8 cellular contexts compared by ENCODE assay signal in genomic region chr2:207711750-207712487, GRCh38. TPM values are rescaled to one million over a fixed set of nuclear protein-coding genes. Genes with fewer than 3 reads are reported as not detected.
DNase-seq lines count a peak whose midpoint lies in the region; ATAC-seq, FAIRE-seq and TF ChIP-seq lines count a peak whose summit lies in the region.

No MANE protein-coding gene starts in this region.

- H3K27me3 ChIP-seq in HUES64 (ENCODE audit: insufficient read depth, low read length): no peaks in the 10 kb centered on the region
- no peaks in the 10 kb centered on the region for H3K27me3 ChIP-seq in WERI-Rb-1 (ENCODE audit: insufficient read depth, low read depth, severe bottlenecking)
- no peaks in the 10 kb centered on the region; a peak in 1 of 5 replicates for H3K27me3 ChIP-seq in HepG2 (ENCODE audit: control insufficient read depth in 1 of 2, insufficient read depth in 2 of 2, low read length in 2 of 2)

- H3K4me2 ChIP-seq in HepG2 (ENCODE audit: low read depth, low read length): peak overlapping the region; percentile 87

- no peak for TF ChIP-seq POLR2A in HepG2 (IDR thresholded peaks at IDR 0.05; ENCODE audit: insufficient read depth in 1 of 2, low read depth in 2 of 2, low read length in 2 of 2)

- peaks cover 39% of the 10 kb centered on the region for H3K79me2 ChIP-seq in HepG2 (ENCODE audit: insufficient read depth, low read length)

- POLR2A ChIA-PET in HepG2 (lab: Yijun Ruan, JAX): interaction anchor here (0.8 to 5.2 kb wide), 36 partner anchors 10 to 554 kb away, joined by 3 to 67 read pairs (median 5); partner anchors contain the start of genes CREB1, FZD5, IDH1 and KLF7

- 0 out of 2 replicates have a peak, but pooled peaks have one; percentile 21 for TF ChIP-seq RAD21 in HepG2 (CRISPR knock-in tag; IDR thresholded peaks at IDR 0.05)

- TF ChIP-seq CTCF in WERI-Rb-1 (IDR thresholded peaks at IDR 0.05; ENCODE audit: low read depth, low read length) (no peak), HepG2 (CRISPR knock-in tag; IDR thresholded peaks at IDR 0.05) (no peak)

- peaks cover 8% of the 10 kb centered on the region; the same call in 1 of the 2 replicates for H4K20me1 ChIP-seq in HepG2 (ENCODE audit: insufficient read depth, low read length)

- H3K9me3 ChIP-seq in HUES64 (ENCODE audit: insufficient read depth, low read depth, low read length) (no peaks in the 10 kb centered on the region), WERI-Rb-1 (ENCODE audit: severe bottlenecking) (no peaks in the 10 kb centered on the region), HepG2 (ENCODE audit: low read length) (no peaks in the 10 kb centered on the region)

- CTCF ChIA-PET in HepG2 (lab: Yijun Ruan, JAX; ENCODE audit: low intra/inter-chr PET ratio, low total read pairs): interaction anchor here (0.9 to 1.1 kb wide), 2 partner anchors 22 to 87 kb away, joined by 3 read pairs; partner anchors contain the start of gene METTL21A

- peak overlapping the region; percentile 93 for H3K4me3 ChIP-seq in HUES64 (ENCODE audit: low read length)
- H3K4me3 ChIP-seq in WERI-Rb-1 (ENCODE audit: low read depth, low read length): peak overlapping the region; percentile 62
- peak overlapping the region; percentile 83 to 97 (median 86) for H3K4me3 ChIP-seq in HepG2 (replicated peaks in 1 of 3; ENCODE audit: insufficient read depth in 1 of 3, low read depth in 2 of 3, low read length in 3 of 3)

- H2AFZ ChIP-seq in HepG2 (ENCODE audit: low read length): no peak overlapping the region

- H3K36me3 ChIP-seq in HUES64 (ENCODE audit: insufficient read depth, low read length): peaks cover 4% of the 10 kb centered on the region; the same call in 1 of the 2 replicates
- no peaks in the 10 kb centered on the region for H3K36me3 ChIP-seq in WERI-Rb-1
- no peaks in the 10 kb centered on the region; a peak in 2 of 5 replicates for H3K36me3 ChIP-seq in HepG2 (replicated peaks in 1 of 2; ENCODE audit: control insufficient read depth in 1 of 2, insufficient read depth in 2 of 2, low read length in 2 of 2)

- no peak for TF ChIP-seq EP300 in HepG2 (IDR thresholded peaks at IDR 0.05; ENCODE audit: low read depth in 2 of 2, low read length in 2 of 2)
- TF ChIP-seq EP300 in HepG2 (CRISPR knock-in tag; IDR thresholded peaks at IDR 0.05; ENCODE audit: borderline replicate concordance): no peak

- H3K27ac ChIP-seq in HUES64 (ENCODE audit: low read depth, low read length) (peak overlapping the region; percentile 92), WERI-Rb-1 (peak overlapping the region; percentile 78), HepG2 (ENCODE audit: extremely low read length, insufficient read depth, low read length) (peak overlapping the region; percentile 80)

- BruUV-seq in HepG2 (replicated peaks; lab: Mats Ljungman, UMichigan): no TSS peak

- H3K9ac ChIP-seq in HUES64 (ENCODE audit: low read depth, low read length): peak overlapping the region; percentile 81
- H3K9ac ChIP-seq in HepG2 (ENCODE audit: insufficient read depth, low read depth, low read length): peak overlapping the region; percentile 88

- whole genome bisulfite sequencing in HUES64: under 1% methylated on average over 65 of the region's 67 CpGs
- WGBS in HepG2 (ENCODE audit: low lambda C conversion rate): under 1% methylated on average over 25 of the region's 67 CpGs

- intact Hi-C loops in HepG2 (cut with micrococcal nuclease; ENCODE audit: unreplicated experiment): loop anchor here (1.0 to 2.0 kb wide), 4 partner anchors 22 to 183 kb away; partner anchors contain the start of genes CREB1 and METTL21A

- ATAC-seq in GM21526 (IDR thresholded peaks at IDR 0.05; ENCODE audit: low FRiP score, unreplicated experiment) (peak; percentile 23), HepG2 (peak; percentile 33)

- in situ Hi-C loops in HepG2 (cut with HindIII; ENCODE audit: extremely low pct_ligation_motif_present, low pct_unique_long_range_greater_than_20kb): loop anchor here (5.0 to 25.0 kb wide), 2 partner anchors 85 to 550 kb away; partner anchors contain the start of genes IDH1, METTL21A and PIKFYVE

- DNase-seq in EH (ENCODE audit: low read depth) (peak; percentile 65), WERI-Rb-1 (peak; percentile 34), cerebellar cortex (ENCODE audit: low spot score) (peak; percentile 14), HepG2 (ENCODE audit: low spot score) (no peak), NCI-H1092 (lab: John Stamatoyannopoulos, UW) (no peak)
- DNase-seq in stimulated activated CD4-positive, alpha-beta T cell treated with anti-CD3 and anti-CD28 coated beads, Interleukin-4, amount 100 ng/mL, for 48 hours (ENCODE audit: low read depth in 2 of 2): peak; percentile 33 to 34

- no peak for FAIRE-seq in HepG2 (lab: Jason Lieb, UNC)

- H3K4me1 ChIP-seq in HUES64 (ENCODE audit: insufficient read depth, low read length) (peaks cover 12% of the 10 kb centered on the region), HepG2 (ENCODE audit: insufficient read depth, low read length) (peaks cover 31% of the 10 kb centered on the region)

TF ChIP-seq in HepG2, 621 proteins besides CTCF, POLR2A, EP300 and RAD21 (continues in another document):
- peak; percentile 52; the same call in 1 of the 2 replicates for TF ChIP-seq MTERF4 (CRISPR knock-in tag; IDR thresholded peaks at IDR 0.05)
- peak; percentile 47; the same call in 1 of the 2 replicates for TF ChIP-seq NFKB2 (CRISPR knock-in tag; IDR thresholded peaks at IDR 0.05; ENCODE audit: borderline replicate concordance)

RNA-seq across cellular contexts. Expression of gene CCNYL1, which starts 0.5 kb away (rescaled TPM):
- polyA plus RNA-seq in HUES64 (2013, experiment 1 of 2): 29.6 TPM
- 28.7 TPM for polyA plus RNA-seq in HUES64 (2013, experiment 2 of 2)
- 12.5 and 20.2 TPM in 2 replicates for total RNA-seq in HepG2 (2016; rRNA removed; fragmentation: Illumina TruSeq; extraction: Trizol)
- total RNA-seq in HepG2 (2016; cell fraction: cytosol; rRNA removed; fragmentation: Illumina TruSeq; extraction: Trizol; ENCODE audit: low read depth): 27.0 and 29.5 TPM in 2 replicates
- total RNA-seq in HepG2 (2016; cell fraction: insoluble cytoplasmic fraction; rRNA removed; fragmentation: Illumina TruSeq; extraction: Trizol): 10.0 and 17.8 TPM in 2 replicates
- total RNA-seq in HepG2 (2016; cell fraction: membrane; rRNA removed; fragmentation: Illumina TruSeq; extraction: Trizol): 33.7 and 38.3 TPM in 2 replicates
- total RNA-seq in HepG2 (2016; cell fraction: nucleus; rRNA removed; fragmentation: Illumina TruSeq; extraction: Trizol): 16.4 and 19.2 TPM in 2 replicates
- polyA plus RNA-seq in HepG2 (2011; rRNA removed): 13.8 and 16.2 TPM in 2 replicates
- polyA plus RNA-seq in HepG2 (2011; cell fraction: cytosol; rRNA removed): 6.9 and 11.0 TPM in 2 replicates
- 9.8 and 10.3 TPM in 2 replicates for polyA plus RNA-seq in HepG2 (2011; cell fraction: nucleus; rRNA removed)
- 17.2 and 21.4 TPM in 2 replicates for polyA plus RNA-seq in HepG2 (2012)
- 43.2 and 48.7 TPM in 2 replicates for polyA plus RNA-seq in HepG2 (2016; cell fraction: cytosol; fragmentation: Illumina TruSeq; extraction: Trizol; ENCODE audit: low read depth)
- 35.4 and 41.7 TPM in 2 replicates for polyA plus RNA-seq in HepG2 (2016; cell fraction: insoluble cytoplasmic fraction; fragmentation: Illumina TruSeq; extraction: Trizol; ENCODE audit: low read depth)
- 77.8 and 84.1 TPM in 2 replicates for polyA plus RNA-seq in HepG2 (2016; cell fraction: membrane; fragmentation: Illumina TruSeq; extraction: Trizol; ENCODE audit: low read depth)
- polyA plus RNA-seq in HepG2 (2016; cell fraction: nucleus; fragmentation: Illumina TruSeq; extraction: Trizol; ENCODE audit: insufficient read depth, low read depth): 34.4 and 39.4 TPM in 2 replicates
- 3.2 and 9.0 TPM in 2 replicates for polyA minus RNA-seq in HepG2 (2011; rRNA and poly(A)+ RNA removed; ENCODE audit: low replicate concordance)
- polyA minus RNA-seq in HepG2 (2011; cell fraction: cytosol; rRNA and poly(A)+ RNA removed): 16.2 and 19.4 TPM in 2 replicates
- 19.1 and 23.7 TPM in 2 replicates for polyA minus RNA-seq in HepG2 (2011; cell fraction: nucleus; rRNA and poly(A)+ RNA removed)

RNA-seq across cellular contexts. Expression of gene FZD5, which starts 57.8 kb away (rescaled TPM):
- 18.4 TPM for polyA plus RNA-seq in HUES64 (2013, experiment 1 of 2)
- 16.7 TPM for polyA plus RNA-seq in HUES64 (2013, experiment 2 of 2)
- total RNA-seq in HepG2 (2016; rRNA removed; fragmentation: Illumina TruSeq; extraction: Trizol): 28.9 and 34.3 TPM in 2 replicates
- 3.1 and 4.0 TPM in 2 replicates for total RNA-seq in HepG2 (2016; cell fraction: cytosol; rRNA removed; fragmentation: Illumina TruSeq; extraction: Trizol; ENCODE audit: low read depth)
- 27.1 and 33.9 TPM in 2 replicates for total RNA-seq in HepG2 (2016; cell fraction: insoluble cytoplasmic fraction; rRNA removed; fragmentation: Illumina TruSeq; extraction: Trizol)
- 17.9 and 18.6 TPM in 2 replicates for total RNA-seq in HepG2 (2016; cell fraction: membrane; rRNA removed; fragmentation: Illumina TruSeq; extraction: Trizol)
- 49.9 and 55.0 TPM in 2 replicates for total RNA-seq in HepG2 (2016; cell fraction: nucleus; rRNA removed; fragmentation: Illumina TruSeq; extraction: Trizol)
- polyA plus RNA-seq in HepG2 (2011; rRNA removed): 25.3 and 29.1 TPM in 2 replicates
- polyA plus RNA-seq in HepG2 (2011; cell fraction: cytosol; rRNA removed): 17.7 and 21.9 TPM in 2 replicates
- 46.8 and 48.3 TPM in 2 replicates for polyA plus RNA-seq in HepG2 (2011; cell fraction: nucleus; rRNA removed)
- 41.5 and 51.6 TPM in 2 replicates for polyA plus RNA-seq in HepG2 (2012)
- polyA plus RNA-seq in HepG2 (2016; cell fraction: cytosol; fragmentation: Illumina TruSeq; extraction: Trizol; ENCODE audit: low read depth): 1.9 and 2.0 TPM in 2 replicates
- polyA plus RNA-seq in HepG2 (2016; cell fraction: insoluble cytoplasmic fraction; fragmentation: Illumina TruSeq; extraction: Trizol; ENCODE audit: low read depth): 21.1 and 22.9 TPM in 2 replicates
- polyA plus RNA-seq in HepG2 (2016; cell fraction: membrane; fragmentation: Illumina TruSeq; extraction: Trizol; ENCODE audit: low read depth): 6.8 and 7.4 TPM in 2 replicates
- 38.4 and 40.1 TPM in 2 replicates for polyA plus RNA-seq in HepG2 (2016; cell fraction: nucleus; fragmentation: Illumina TruSeq; extraction: Trizol; ENCODE audit: insufficient read depth, low read depth)
- polyA minus RNA-seq in HepG2 (2011; rRNA and poly(A)+ RNA removed; ENCODE audit: low replicate concordance): 4.3 and 130 TPM in 2 replicates
- 61.0 and 69.9 TPM in 2 replicates for polyA minus RNA-seq in HepG2 (2011; cell fraction: cytosol; rRNA and poly(A)+ RNA removed)
- polyA minus RNA-seq in HepG2 (2011; cell fraction: nucleus; rRNA and poly(A)+ RNA removed): 116 and 135 TPM in 2 replicates

Comparison
In these comparisons a context has a peak if more than half of its experiments do, and no peak if none do; other contexts are left out.
1. DNase-seq: peak in EH (single experiment), WERI-Rb-1 (single experiment), cerebellar cortex (single experiment) and stimulated activated CD4-positive, alpha-beta T cell treated with anti-CD3 and anti-CD28 coated beads, Interleukin-4, amount 100 ng/mL, for 48 hours (2 of 2); none in HepG2 (single experiment) and NCI-H1092 (single experiment).
2. Peak in every context shown above with its lines, with median percentiles within 50 percentile points of each other: H3K27ac ChIP-seq and H3K4me3 ChIP-seq.